ENCODE assay signal across 18 cellular contexts in genomic region chr11:64720640-64721358, GRCh38. TPM values are rescaled to one million over a fixed set of nuclear protein-coding genes. Genes with fewer than 3 reads are reported as not detected.
DNase-seq lines count a peak whose midpoint lies in the region; ATAC-seq and TF ChIP-seq lines count a peak whose summit lies in the region.
"Had no signal": no experiment of that assay in that cellular context is flagged by ENCODE, and none has a peak within 500 bp of the region (broad histone marks: within the 10 kb centered on the region; RNA-seq: fewer than 3 reads in every experiment).

No MANE protein-coding gene starts in this region.

- peaks cover 26 to 35% of the 10 kb centered on the region in 2 donors for H3K27me3 Mint-ChIP-seq in CD4-positive, alpha-beta memory T cell
- H3K27me3 Mint-ChIP-seq in IgD-negative memory B cell (peaks cover 41% of the 10 kb centered on the region), endodermal cell (ENCODE audit: insufficient read depth) (peaks cover 77% of the 10 kb centered on the region)

- H3K4me1 ChIP-seq in CD4-positive, alpha-beta memory T cell (ENCODE audit: insufficient read depth, low read length): peaks cover 8% of the 10 kb centered on the region
- H3K4me1 ChIP-seq in endodermal cell (ENCODE audit: control insufficient read depth, insufficient read depth, low read length): no peaks in the 10 kb centered on the region
- H3K4me1 ChIP-seq in osteoblast (ENCODE audit: insufficient read depth, low read length): no peaks in the 10 kb centered on the region
- H3K4me1 ChIP-seq: BE2C had no signal

- H4K20me1 ChIP-seq in osteoblast (ENCODE audit: insufficient read depth, low read length): no peaks in the 10 kb centered on the region

- TF ChIP-seq CTCF in endodermal cell (conservative IDR thresholded peaks at IDR 0.05) (no peak), osteoblast (IDR thresholded peaks at IDR 0.05; ENCODE audit: extremely low read depth, low read depth, low read length) (no peak), GM20000 (IDR thresholded peaks at IDR 0.05; ENCODE audit: extremely low read depth, missing control alignments) (no peak)

- peaks cover 11 to 25% (median 14%) of the 10 kb centered on the region in 4 donors for H3K4me1 Mint-ChIP-seq in CD4-positive, alpha-beta memory T cell
- H3K4me1 Mint-ChIP-seq in IgD-negative memory B cell: peaks cover 7 to 16% (median 12%) of the 10 kb centered on the region in 3 donors
- H3K4me1 Mint-ChIP-seq in endodermal cell: peaks cover 7% of the 10 kb centered on the region

- H3K4me3 ChIP-seq in CD4-positive, alpha-beta memory T cell (ENCODE audit: low read length in 2 of 2): no peak overlapping the region
- H3K4me3 ChIP-seq in endodermal cell (ENCODE audit: low read length): no peak overlapping the region
- H3K4me3 ChIP-seq in osteoblast (ENCODE audit: insufficient read depth, low read length): no peak overlapping the region
- H3K4me3 ChIP-seq: SK-N-MC had no signal

- H3K36me3 ChIP-seq in CD4-positive, alpha-beta memory T cell (ENCODE audit: insufficient read depth, low read length): no peaks in the 10 kb centered on the region
- H3K36me3 ChIP-seq in endodermal cell (ENCODE audit: control insufficient read depth, insufficient read depth, low read length) (no peaks in the 10 kb centered on the region), osteoblast (ENCODE audit: insufficient read depth, low read length) (no peaks in the 10 kb centered on the region)
- H3K36me3 ChIP-seq: BE2C had no signal

- no peak overlapping the region for H2AFZ ChIP-seq in osteoblast (ENCODE audit: low read length)

- no peaks in the 10 kb centered on the region for H3K9me3 ChIP-seq in CD4-positive, alpha-beta memory T cell (ENCODE audit: control insufficient read depth in 1 of 2, low read length in 2 of 2)
- H3K9me3 ChIP-seq in endodermal cell (ENCODE audit: control insufficient read depth, low read length) (no peaks in the 10 kb centered on the region), osteoblast (ENCODE audit: low read depth, low read length) (no peaks in the 10 kb centered on the region)
- H3K9me3 ChIP-seq: BE2C had no signal

- peaks cover 16% of the 10 kb centered on the region for H3K27me3 ChIP-seq in CD4-positive, alpha-beta memory T cell (ENCODE audit: insufficient read depth, low read length)
- H3K27me3 ChIP-seq in endodermal cell (ENCODE audit: control insufficient read depth, insufficient read depth, low read length, poor library complexity, severe bottlenecking): peaks cover 74% of the 10 kb centered on the region
- peaks cover 33% of the 10 kb centered on the region for H3K27me3 ChIP-seq in osteoblast (ENCODE audit: insufficient read depth, low read length)
- H3K27me3 ChIP-seq: BE2C had no signal

- ATAC-seq in HG02840 (IDR thresholded peaks at IDR 0.05; ENCODE audit: low FRiP score, unreplicated experiment): no peak
- ATAC-seq: Right ventricle myocardium inferior had no signal

- H3K27ac ChIP-seq in CD4-positive, alpha-beta memory T cell (ENCODE audit: low read depth, low read length): no peak overlapping the region
- H3K27ac ChIP-seq in endodermal cell (ENCODE audit: low read depth, low read length) (no peak overlapping the region), osteoblast (ENCODE audit: low read depth, low read length) (no peak overlapping the region)
- H3K27ac ChIP-seq: SK-N-MC had no signal

- 89 to 93% methylated on average over 7 to 10 of the region's 12 CpGs for WGBS in endodermal cell (ENCODE audit: insufficient coverage in 1 of 2, insufficient read length in 1 of 2), 2 experiments

- no peaks in the 10 kb centered on the region for H3K9me3 Mint-ChIP-seq in CD4-positive, alpha-beta memory T cell
- H3K9me3 Mint-ChIP-seq in IgD-negative memory B cell (no peaks in the 10 kb centered on the region), endodermal cell (no peaks in the 10 kb centered on the region)
- H3K9me3 Mint-ChIP-seq: CD8-positive, alpha-beta memory T cell had no signal

- intact Hi-C loops in CD4-positive, alpha-beta memory T cell (cut with micrococcal nuclease): no loop called here

- no peak overlapping the region for H3K9ac ChIP-seq in endodermal cell (ENCODE audit: extremely low read depth, low read length, poor library complexity, severe bottlenecking)

- H3K4me2 ChIP-seq in osteoblast (ENCODE audit: insufficient read depth, low read length): no peak overlapping the region

- POLR2A ChIA-PET in CD4-positive, alpha-beta memory T cell (lab: Charles Lee; ENCODE audit: partially characterized antibody): no interaction called here

- CTCF ChIA-PET in CD4-positive, alpha-beta memory T cell (lab: Charles Lee; ENCODE audit: partially characterized antibody): no interaction called here

- H3K79me2 ChIP-seq in osteoblast (ENCODE audit: insufficient read depth, low read length): no peaks in the 10 kb centered on the region

- H3K27ac Mint-ChIP-seq in CD4-positive, alpha-beta memory T cell: peak overlapping the region in 4 of 7 donors; percentile 27 to 68 (median 50)
- H3K27ac Mint-ChIP-seq in IgD-negative memory B cell: peak overlapping the region in 2 of 3 donors; percentile 2 to 25
- H3K27ac Mint-ChIP-seq in endodermal cell: no peak overlapping the region

- peak in 1 of 5 donors; percentile 23 for DNase-seq in CD4-positive, alpha-beta memory T cell
- DNase-seq in endodermal cell: peak; percentile 31
- DNase-seq in osteoblast (ENCODE audit: insufficient read length, low spot score, missing footprints): peak; percentile 78
- DNase-seq in amniotic stem cell (lab: John Stamatoyannopoulos, UW): no peak
- DNase-seq in GM20000 (ENCODE audit: low spot score): no peak
- DNase-seq: BE2C; CD8-positive, alpha-beta memory T cell; DMS 273 treated with DMSO at 0.1 percent for 48 hours; HCEC 1CT; KG1; NCI-H1092; NCI-H2107; NCI-H748 treated with DMSO at 0.1 percent for 48 hours had no signal

- peaks cover 0 to 4% of the 10 kb centered on the region in 2 donors for H3K36me3 Mint-ChIP-seq in CD4-positive, alpha-beta memory T cell
- H3K36me3 Mint-ChIP-seq in IgD-negative memory B cell: peaks cover 2% of the 10 kb centered on the region
- no peaks in the 10 kb centered on the region for H3K36me3 Mint-ChIP-seq in endodermal cell (ENCODE audit: low read depth)
- H3K36me3 Mint-ChIP-seq: CD8-positive, alpha-beta memory T cell had no signal

- peak overlapping the region in 1 of 8 donors; percentile 35 for H3K4me3 Mint-ChIP-seq in CD4-positive, alpha-beta memory T cell
- peak overlapping the region in 3 of 4 donors; percentile 21 to 61 (median 25) for H3K4me3 Mint-ChIP-seq in IgD-negative memory B cell
- H3K4me3 Mint-ChIP-seq in endodermal cell: no peak overlapping the region

RNA-seq across cellular contexts. Expression of gene NRXN2, which starts 2.2 kb away (rescaled TPM):
- total RNA-seq in CD4-positive, alpha-beta memory T cell: under 1 TPM in 1 of 2 experiments, not detected in 1; 0.30 TPM
- polyA plus RNA-seq in CD4-positive, alpha-beta memory T cell: not detected
- not detected for polyA plus RNA-seq in IgD-negative memory B cell
- total RNA-seq in endodermal cell (1 to 10 TPM in 1 of 2 donors, under 1 TPM in 1; 1.00 to 1.5 TPM), osteoblast (62.5 and 90.1 TPM in 2 replicates)
- polyA plus RNA-seq in endodermal cell (2013, experiment 1 of 2): 26.7 TPM
- 29.3 TPM for polyA plus RNA-seq in endodermal cell (2013, experiment 2 of 2)
- total RNA-seq: M059J had no signal
- polyA plus RNA-seq: CD8-positive, alpha-beta memory T cell had no signal

RNA-seq across cellular contexts. Expression of gene RASGRP2, which starts 23.1 kb away (rescaled TPM):
- 100 to 1,000 TPM; 440 to 463 TPM for total RNA-seq in CD4-positive, alpha-beta memory T cell
- 100 to 1,000 TPM; 177 to 208 TPM for polyA plus RNA-seq in CD4-positive, alpha-beta memory T cell
- polyA plus RNA-seq in IgD-negative memory B cell: 350 TPM
- 1 to 10 TPM in 1 of 2 donors, under 1 TPM in 1; 0.86 to 1.9 TPM for total RNA-seq in endodermal cell
- 5.0 TPM for polyA plus RNA-seq in endodermal cell (2013, experiment 1 of 2)
- 3.8 TPM for polyA plus RNA-seq in endodermal cell (2013, experiment 2 of 2)
- total RNA-seq in osteoblast: 0.29 TPM in 1 of 2 replicates, not detected in the other

RNA-seq across cellular contexts. Expression of gene PYGM, which starts 39.0 kb away (rescaled TPM):
- 10 to 100 TPM; 10.7 to 11.3 TPM for total RNA-seq in CD4-positive, alpha-beta memory T cell
- polyA plus RNA-seq in CD4-positive, alpha-beta memory T cell: under 1 TPM in 1 of 2 donors, not detected in 1; 0.38 TPM
- polyA plus RNA-seq in IgD-negative memory B cell: 2.0 TPM
- 1 to 10 TPM; 1.1 to 1.2 TPM for total RNA-seq in endodermal cell
- polyA plus RNA-seq in endodermal cell (2013, experiment 1 of 2): 2.0 TPM
- polyA plus RNA-seq in endodermal cell (2013, experiment 2 of 2): 1.3 TPM
- 0.29 and 0.36 TPM in 2 replicates for total RNA-seq in osteoblast

RNA-seq across cellular contexts. Expression of gene SF1, which starts 57.5 kb away (rescaled TPM):
- total RNA-seq in CD4-positive, alpha-beta memory T cell: 100 to 1,000 TPM; 805 to 832 TPM
- 100 to 1,000 TPM in 1 of 2 donors, 10 to 100 TPM in 1; 48.3 to 158 TPM for polyA plus RNA-seq in CD4-positive, alpha-beta memory T cell
- polyA plus RNA-seq in IgD-negative memory B cell: 170 TPM
- total RNA-seq in endodermal cell (100 to 1,000 TPM; 331 to 399 TPM), osteoblast (114 and 130 TPM in 2 replicates)
- 250 TPM for polyA plus RNA-seq in endodermal cell (2013, experiment 1 of 2)
- 216 TPM for polyA plus RNA-seq in endodermal cell (2013, experiment 2 of 2)

Comparison
In these comparisons a context has a peak if more than half of its experiments do, and no peak if none do; other contexts are left out.
1. DNase-seq: peak in endodermal cell (single experiment) and osteoblast (single experiment); none in amniotic stem cell (single experiment) and GM20000 (single experiment).
2. RNA of gene NRXN2, which starts 2.2 kb away (total RNA-seq): 62.5 to 90.1 TPM in osteoblast; 1.00 to 1.5 TPM in endodermal cell and 0.30 TPM in CD4-positive, alpha-beta memory T cell; every median in the first group is over 10 times any median in the second.
3. RNA of gene RASGRP2, which starts 23.1 kb away (total RNA-seq): 440 to 463 TPM in CD4-positive, alpha-beta memory T cell; 0.86 to 1.9 TPM in endodermal cell and 0.29 TPM in osteoblast; every median in the first group is over 100 times any median in the second.